8 cellular contexts compared by ENCODE assay signal in the genomic region with DNA sequence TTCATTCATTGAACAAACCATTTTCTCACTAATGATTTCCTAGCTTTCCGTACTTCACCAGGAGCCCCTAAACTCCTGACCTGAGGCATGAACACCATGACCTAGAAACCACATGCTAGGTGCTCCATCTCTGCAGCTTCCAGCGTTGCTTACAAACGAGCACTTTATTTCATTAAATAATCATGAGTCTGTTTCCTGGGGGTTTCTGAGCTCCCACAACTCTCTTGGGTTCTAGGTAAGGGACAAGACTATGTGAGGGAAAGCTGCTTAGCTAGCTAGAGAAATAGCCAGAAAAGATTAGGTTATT. TPM values are rescaled to one million over a fixed set of nuclear protein-coding genes. Genes with fewer than 3 reads are reported as not detected.
DNase-seq lines count a peak whose midpoint lies in the region; ATAC-seq, FAIRE-seq and TF ChIP-seq lines count a peak whose summit lies in the region.

No MANE protein-coding gene starts in this region.

- H3K27ac ChIP-seq in cardiac muscle cell (peak overlapping the region; percentile 92), GM12878 (ENCODE audit: control insufficient read depth, insufficient read depth) (peak overlapping the region; percentile 73), urinary bladder (ENCODE audit: low read depth) (no peak overlapping the region)

- FAIRE-seq in GM12878 (lab: Jason Lieb, UNC), result no peak

- peaks cover 72% of the 10 kb centered on the region for H3K79me2 ChIP-seq in GM12878 (ENCODE audit: control insufficient read depth, insufficient read depth, low read length)

- H3K36me3 Mint-ChIP-seq in memory B cell, result peaks cover 8% of the 10 kb centered on the region

- H3K9me3 ChIP-seq in cardiac muscle cell (ENCODE audit: low read depth), result no peaks in the 10 kb centered on the region
- no peaks in the 10 kb centered on the region for H3K9me3 ChIP-seq in GM12878 (replicated peaks; ENCODE audit: control insufficient read depth, insufficient read depth, low read length)

- CTCF ChIA-PET in GM12878 (lab: Yijun Ruan, JAX), result interaction anchor here (0.7 to 5.5 kb wide), 18 partner anchors 13 to 117 kb away, joined by 3 to 90 read pairs (median 4); a partner anchor contains a TSS

- H3K4me3 ChIP-seq in cardiac muscle cell (peak overlapping the region; percentile 94), GM12878 (peak overlapping the region; percentile 100), urinary bladder (ENCODE audit: low read depth, low read length) (peak overlapping the region; percentile 88)

- TF ChIP-seq CTCF in cardiac muscle cell (IDR thresholded peaks at IDR 0.05; ENCODE audit: low read depth, low read length), result no peak
- TF ChIP-seq CTCF in GM12878 (IDR thresholded peaks at IDR 0.05 in 2 of 3, conservative IDR thresholded peaks at IDR 0.05 in 1 of 3; ENCODE audit: control insufficient read depth in 2 of 3, extremely low read depth in 1 of 3, insufficient read depth in 1 of 3, low read depth in 3 of 3, low read length in 3 of 3), result no peak

- intact Hi-C loops in Right ventricle myocardium inferior (cut with DNase I), result no loop called here
- intact Hi-C loops in GM12878 (cut with micrococcal nuclease; ENCODE audit: unreplicated experiment), result no loop called here

- TF ChIP-seq POLR2A in GM12878 (IDR thresholded peaks at IDR 0.05; ENCODE audit: low read depth, low read length), result no peak

- SMC1A ChIA-PET in GM12878 (lab: Charles Lee; ENCODE audit: uncharacterized antibody, unreplicated experiment), result interaction anchor here (0.9 to 5.0 kb wide), 22 partner anchors 14 to 111 kb away, joined by 3 to 71 read pairs (median 3); a partner anchor contains a TSS

- in situ Hi-C loops in GM12878 (cut with MboI), result no loop called here

- H2AFZ ChIP-seq in GM12878 (ENCODE audit: control insufficient read depth, low read depth, low read length), result no peak overlapping the region

- peak overlapping the region; percentile 84 for H3K9ac ChIP-seq in GM12878 (ENCODE audit: control insufficient read depth, insufficient read depth, low read length)

- 6% methylated on average over 3 of the region's 3 CpGs for WGBS in GM12878 (ENCODE audit: insufficient coverage, insufficient replicate concordance, low lambda C conversion rate, missing lambda C conversion rate)
- 20% methylated on average over 3 of the region's 3 CpGs for WGBS in urinary bladder

- H3K4me3 Mint-ChIP-seq in memory B cell, result peak overlapping the region; percentile 89

- H3K27me3 Mint-ChIP-seq in memory B cell, result no peaks in the 10 kb centered on the region

- H3K27ac Mint-ChIP-seq in memory B cell, result peak overlapping the region; percentile 93

- H4K20me1 ChIP-seq in GM12878 (ENCODE audit: control insufficient read depth, insufficient read depth), result no peaks in the 10 kb centered on the region

- no peak for TF ChIP-seq EP300 in GM12878 (IDR thresholded peaks at IDR 0.05; ENCODE audit: borderline replicate concordance in 1 of 2, control insufficient read depth in 1 of 2, low read depth in 2 of 2, low read length in 2 of 2)

- H3K36me3 ChIP-seq in cardiac muscle cell (no peaks in the 10 kb centered on the region), GM12878 (ENCODE audit: control insufficient read depth in 2 of 2, insufficient read depth in 2 of 2, low read length in 1 of 2) (no peaks in the 10 kb centered on the region), urinary bladder (ENCODE audit: insufficient read depth) (no peaks in the 10 kb centered on the region)

- RAD21 ChIA-PET in GM12878 (lab: Charles Lee; ENCODE audit: unreplicated experiment), result interaction anchor here (0.6 to 7.6 kb wide), 13 partner anchors 15 to 467 kb away, joined by 3 to 119 read pairs (median 5); a partner anchor contains a TSS

- H3K27me3 ChIP-seq in cardiac muscle cell (no peaks in the 10 kb centered on the region), GM12878 (replicated peaks in 1 of 2; ENCODE audit: control insufficient read depth in 2 of 2, insufficient read depth in 2 of 2, low read length in 1 of 2) (no peaks in the 10 kb centered on the region)

- H3K4me1 ChIP-seq in cardiac muscle cell (ENCODE audit: low read depth) (peaks cover 7% of the 10 kb centered on the region), GM12878 (ENCODE audit: control insufficient read depth, insufficient read depth, low read length) (peaks cover 17% of the 10 kb centered on the region; the same call in 1 of the 2 replicates), urinary bladder (ENCODE audit: insufficient read depth) (no peaks in the 10 kb centered on the region)

- H3K4me1 Mint-ChIP-seq in memory B cell, result peaks cover 50% of the 10 kb centered on the region

- peak overlapping the region; percentile 50 for H3K4me2 ChIP-seq in GM12878 (ENCODE audit: control insufficient read depth, insufficient read depth)

- no peaks in the 10 kb centered on the region for H3K9me3 Mint-ChIP-seq in memory B cell

- POLR2A ChIA-PET in GM12878 (lab: Charles Lee), result interaction anchor here (0.6 to 9.7 kb wide), 17 partner anchors 14 to 110 kb away, joined by 3 to 120 read pairs (median 5); a partner anchor contains a TSS

- DNase-seq in cardiac muscle cell (ENCODE audit: low read depth in 1 of 2, low spot score in 1 of 2), result no peak
- no peak for DNase-seq in Right ventricle myocardium inferior (ENCODE audit: missing footprints)
- no peak for DNase-seq in GM12878 (ENCODE audit: low read depth, low spot score)
- no peak for DNase-seq in memory B cell (ENCODE audit: low spot score in 2 of 2)
- DNase-seq in stimulated activated CD4-positive, alpha-beta T cell treated with anti-CD3 and anti-CD28 coated beads, Interleukin-2, amount 100 ng/mL, for 48 hours, result no peak

- no TSS peak for BruUV-seq in GM12878 (replicated peaks; lab: Mats Ljungman, UMichigan)

- TF ChIP-seq RAD21 in GM12878 (IDR thresholded peaks at IDR 0.05; ENCODE audit: insufficient read depth, low read depth, low read length), result no peak

- ATAC-seq in Right ventricle myocardium inferior, result no peak
- no peak for ATAC-seq in GM12878
- ATAC-seq in memory B cell (ENCODE audit: low read depth), result no peak
- ATAC-seq in HG02970 (IDR thresholded peaks at IDR 0.05; ENCODE audit: low FRiP score, unreplicated experiment), result no peak
- ATAC-seq in HG03521 (IDR thresholded peaks at IDR 0.05; ENCODE audit: unreplicated experiment), result no peak

TF ChIP-seq in GM12878, 131 proteins besides CTCF, POLR2A, EP300 and RAD21:
- TF ChIP-seq FOXK2 (IDR thresholded peaks at IDR 0.05), result no peak

RNA-seq across cellular contexts. Expression of a gene that starts 1.3 kb away (rescaled TPM):
- total RNA-seq in cardiac muscle cell (62.7 and 70.7 TPM in 2 replicates), Right ventricle myocardium inferior (47.3 TPM), GM12878 (2014; rRNA removed) (50.0 and 55.5 TPM in 2 replicates), GM12878 (2014; rRNA removed; fragmentation: Illumina TruSeq; extraction: Trizol) (28.1 and 30.1 TPM in 2 replicates), GM12878 (2021) (66.1 and 68.9 TPM in 2 replicates), urinary bladder (17.8 TPM)
- polyA plus RNA-seq in cardiac muscle cell (96.5 and 97.0 TPM in 2 replicates), GM12878 (2011; rRNA removed) (101 and 112 TPM in 2 replicates), GM12878 (2014; fragmentation: Illumina TruSeq; extraction: Trizol) (41.6 and 47.2 TPM in 2 replicates), GM12878 (2014; fragmentation: Nextera tagmentation; extraction: Ambion mirVana) (10 to 100 TPM; 11.2 to 17.7 TPM), GM12878 (2014; rRNA removed) (62.1 and 63.2 TPM in 2 replicates), GM12878 (2016; fragmentation: Nextera tagmentation; extraction: Ambion mirVana) (10 to 100 TPM; 72.8 to 79.4 TPM), urinary bladder (44.1 TPM)
- 57.1 and 60.7 TPM in 2 replicates for total RNA-seq in GM12878 (2013; cell fraction: nucleolus; rRNA removed)
- 43.7 TPM for polyA plus RNA-seq in GM12878 (2011; ENCODE audit: low read depth)
- polyA plus RNA-seq in GM12878 (2011; cell fraction: cytosol; rRNA removed), result 60.8 and 86.0 TPM in 2 replicates
- polyA plus RNA-seq in GM12878 (2011; cell fraction: nucleus; rRNA removed), result 40.4 and 44.1 TPM in 2 replicates
- polyA plus RNA-seq in GM12878 (2012), result 54.2 and 71.2 TPM in 2 replicates
- 37.0 and 45.6 TPM in 2 replicates for polyA minus RNA-seq in GM12878 (2011; rRNA and poly(A)+ RNA removed)
- 15.0 and 16.3 TPM in 2 replicates for polyA minus RNA-seq in GM12878 (2011; cell fraction: cytosol; rRNA and poly(A)+ RNA removed)
- 17.0 and 21.6 TPM in 2 replicates for polyA minus RNA-seq in GM12878 (2011; cell fraction: nucleus; rRNA and poly(A)+ RNA removed)

RNA-seq across cellular contexts. Expression of a gene that starts 31.5 kb away (rescaled TPM):
- total RNA-seq in cardiac muscle cell (14.7 and 15.0 TPM in 2 replicates), Right ventricle myocardium inferior (2.8 TPM), GM12878 (2014; rRNA removed) (26.7 and 29.3 TPM in 2 replicates), GM12878 (2014; rRNA removed; fragmentation: Illumina TruSeq; extraction: Trizol) (37.7 and 41.1 TPM in 2 replicates), GM12878 (2021) (26.2 and 30.3 TPM in 2 replicates), urinary bladder (13.5 TPM)
- polyA plus RNA-seq in cardiac muscle cell (17.1 and 23.6 TPM in 2 replicates), GM12878 (2011; rRNA removed) (21.1 and 32.4 TPM in 2 replicates), GM12878 (2014; fragmentation: Illumina TruSeq; extraction: Trizol) (53.1 and 71.8 TPM in 2 replicates), GM12878 (2014; fragmentation: Nextera tagmentation; extraction: Ambion mirVana) (10 to 100 TPM; 52.8 to 59.2 TPM), GM12878 (2014; rRNA removed) (23.3 and 28.5 TPM in 2 replicates), GM12878 (2016; fragmentation: Nextera tagmentation; extraction: Ambion mirVana) (10 to 100 TPM; 62.8 to 69.2 TPM), urinary bladder (3.7 TPM)
- total RNA-seq in GM12878 (2013; cell fraction: nucleolus; rRNA removed), result 45.4 TPM in 2 replicates
- 11.7 TPM for polyA plus RNA-seq in GM12878 (2011; ENCODE audit: low read depth)
- polyA plus RNA-seq in GM12878 (2011; cell fraction: cytosol; rRNA removed), result 8.6 and 10.2 TPM in 2 replicates
- 9.0 and 12.8 TPM in 2 replicates for polyA plus RNA-seq in GM12878 (2011; cell fraction: nucleus; rRNA removed)
- polyA plus RNA-seq in GM12878 (2012), result 16.4 and 18.7 TPM in 2 replicates
- 9.5 and 16.7 TPM in 2 replicates for polyA minus RNA-seq in GM12878 (2011; rRNA and poly(A)+ RNA removed)
- polyA minus RNA-seq in GM12878 (2011; cell fraction: cytosol; rRNA and poly(A)+ RNA removed), result 4.9 and 12.9 TPM in 2 replicates
- 6.0 and 12.4 TPM in 2 replicates for polyA minus RNA-seq in GM12878 (2011; cell fraction: nucleus; rRNA and poly(A)+ RNA removed)
